In genomic region chr2:239354791-239355136, GRCh38 we compare ENCODE assay signal across 23 cellular contexts. TPM values are rescaled to one million over a fixed set of nuclear protein-coding genes. Genes with fewer than 3 reads are reported as not detected.
DNase-seq lines count a peak whose midpoint lies in the region; ATAC-seq, FAIRE-seq and TF ChIP-seq lines count a peak whose summit lies in the region.
"Had no signal": no experiment of that assay in that cellular context is flagged by ENCODE, and none has a peak within 500 bp of the region (broad histone marks: within the 10 kb centered on the region; RNA-seq: fewer than 3 reads in every experiment).

No MANE protein-coding gene starts in this region.

- DNase-seq in HepG2 (ENCODE audit: low spot score) (no peak), right lobe of liver (no peak), esophagus muscularis mucosa (ENCODE audit: extremely low spot score) (no peak), sigmoid colon (no peak), COLO668 (lab: John Stamatoyannopoulos, UW; ENCODE audit: unreplicated experiment) (no peak), NCI-H128 (lab: John Stamatoyannopoulos, UW; ENCODE audit: unreplicated experiment) (no peak), D341Med (ENCODE audit: low spot score) (no peak), GDM1 (lab: John Stamatoyannopoulos, UW) (no peak)
- DNase-seq: KBM-7; MV-4-11; NCI-H1105; NCI-H146; NCI-H1930; NCI-H2107; NCI-H446; NCI-H524 treated with DMSO at 0.1 percent for 48 hours; NCI-H774; NK-92 treated with Interleukin-12 subunit alpha and Interleukin-12 subunit beta, amount 100 ng/mL, for 24 hours; PC-3; SJCRH30 had no signal

- TF ChIP-seq RAD21 in HepG2 (CRISPR knock-in tag; IDR thresholded peaks at IDR 0.05), result no peak

- peaks cover 20% of the 10 kb centered on the region for H3K79me2 ChIP-seq in HepG2 (ENCODE audit: insufficient read depth, low read length)

- H3K9me3 ChIP-seq in HepG2 (ENCODE audit: low read length) (peaks cover 14% of the 10 kb centered on the region), right lobe of liver (no peaks in the 10 kb centered on the region), esophagus muscularis mucosa (no peaks in the 10 kb centered on the region), sigmoid colon (no peaks in the 10 kb centered on the region)

- ATAC-seq in HepG2, result no peak
- ATAC-seq in right lobe of liver, result no peak
- ATAC-seq: HCT116, PC-3 had no signal

- TF ChIP-seq POLR2A in HepG2 (IDR thresholded peaks at IDR 0.05; ENCODE audit: insufficient read depth in 1 of 2, low read depth in 2 of 2, low read length in 2 of 2), result no peak
- TF ChIP-seq POLR2A in right lobe of liver (IDR thresholded peaks at IDR 0.05), result no peak
- TF ChIP-seq POLR2A in esophagus muscularis mucosa (IDR thresholded peaks at IDR 0.05; ENCODE audit: low read depth), result no peak
- TF ChIP-seq POLR2A in sigmoid colon (IDR thresholded peaks at IDR 0.05), result no peak

- H2AFZ ChIP-seq in HepG2 (ENCODE audit: low read length), result no peak overlapping the region

- no peak for TF ChIP-seq CTCF in HepG2 (CRISPR knock-in tag; IDR thresholded peaks at IDR 0.05)
- no peak for TF ChIP-seq CTCF in right lobe of liver (IDR thresholded peaks at IDR 0.05)
- TF ChIP-seq CTCF in esophagus muscularis mucosa (IDR thresholded peaks at IDR 0.05), result no peak
- TF ChIP-seq CTCF in sigmoid colon (IDR thresholded peaks at IDR 0.05), result no peak

- no peak overlapping the region for H3K4me2 ChIP-seq in HepG2 (ENCODE audit: low read depth, low read length)

- H3K4me1 ChIP-seq in HepG2 (ENCODE audit: insufficient read depth, low read length), result peaks cover 15% of the 10 kb centered on the region
- peaks cover 0 to 25% (median 14%) of the 10 kb centered on the region in 4 donors for H3K4me1 ChIP-seq in right lobe of liver
- H3K4me1 ChIP-seq in esophagus muscularis mucosa, result peaks cover 20 to 65% (median 60%) of the 10 kb centered on the region in 4 donors
- peaks cover 0 to 89% (median 70%) of the 10 kb centered on the region in 4 donors for H3K4me1 ChIP-seq in sigmoid colon
- H3K4me1 ChIP-seq: SJCRH30 had no signal

- FAIRE-seq in HepG2 (lab: Jason Lieb, UNC), result no peak
- FAIRE-seq: D721Med had no signal

- no TSS peak for BruUV-seq in HepG2 (replicated peaks; lab: Mats Ljungman, UMichigan)

- peaks cover 2% of the 10 kb centered on the region; the same call in 1 of the 2 replicates for H4K20me1 ChIP-seq in HepG2 (ENCODE audit: insufficient read depth, low read length)

- in situ Hi-C loops in HepG2 (cut with HindIII; ENCODE audit: extremely low pct_ligation_motif_present, low pct_unique_long_range_greater_than_20kb), result no loop called here

- no peak overlapping the region for H3K9ac ChIP-seq in HepG2 (ENCODE audit: insufficient read depth, low read depth, low read length)

- POLR2A ChIA-PET in HepG2 (lab: Yijun Ruan, JAX), result no interaction called here

- TF ChIP-seq EP300 in HepG2 (IDR thresholded peaks at IDR 0.05; ENCODE audit: low read depth in 2 of 2, low read length in 2 of 2) (no peak), HepG2 (CRISPR knock-in tag; IDR thresholded peaks at IDR 0.05; ENCODE audit: borderline replicate concordance) (no peak), esophagus muscularis mucosa (IDR thresholded peaks at IDR 0.05) (no peak), sigmoid colon (IDR thresholded peaks at IDR 0.05) (no peak)

- no peak overlapping the region for H3K27ac ChIP-seq in HepG2 (ENCODE audit: extremely low read length, insufficient read depth, low read length)
- no peak overlapping the region for H3K27ac ChIP-seq in right lobe of liver
- peak overlapping the region; percentile 77 to 80 (median 77) for H3K27ac ChIP-seq in esophagus muscularis mucosa (replicated peaks in 1 of 4)
- H3K27ac ChIP-seq in sigmoid colon, result peak overlapping the region; percentile 78 to 97 (median 96)
- H3K27ac ChIP-seq: HL-60, SJCRH30 had no signal

- CTCF ChIA-PET in HepG2 (lab: Yijun Ruan, JAX; ENCODE audit: low intra/inter-chr PET ratio, low total read pairs), result no interaction called here

- intact Hi-C loops in HepG2 (cut with micrococcal nuclease; ENCODE audit: unreplicated experiment) (loop anchor here (1.0 kb wide), 1 partner anchor 15 kb away; no protein-coding TSS in a partner anchor), right lobe of liver (cut with DNase I) (no loop called here), esophagus muscularis mucosa (cut with DNase I) (no loop called here), sigmoid colon (cut with DNase I) (no loop called here)

- 95% methylated on average over 2 of the region's 2 CpGs for whole genome bisulfite sequencing in HepG2 (ENCODE audit: low lambda C conversion rate)
- WGBS in right lobe of liver (ENCODE audit: insufficient coverage, low coverage, low lambda C conversion rate, missing lambda C conversion rate), result 100% methylated on average over 2 of the region's 2 CpGs
- 54% methylated on average over 2 of the region's 2 CpGs for whole genome bisulfite sequencing in esophagus muscularis mucosa
- WGBS in sigmoid colon, 2 donors, result 91 to 92% methylated on average over 2 of the region's 2 CpGs

- no peaks in the 10 kb centered on the region for H3K27me3 ChIP-seq in HepG2 (ENCODE audit: control insufficient read depth in 1 of 2, insufficient read depth in 2 of 2, low read length in 2 of 2)
- H3K27me3 ChIP-seq in right lobe of liver, result no peaks in the 10 kb centered on the region
- no peaks in the 10 kb centered on the region for H3K27me3 ChIP-seq in esophagus muscularis mucosa
- H3K27me3 ChIP-seq in sigmoid colon, result no peaks in the 10 kb centered on the region
- H3K27me3 ChIP-seq: SJCRH30 had no signal

- H3K4me3 ChIP-seq in HepG2 (replicated peaks in 1 of 3; ENCODE audit: insufficient read depth in 1 of 3, low read depth in 2 of 3, low read length in 3 of 3) (no peak overlapping the region), right lobe of liver (no peak overlapping the region), esophagus muscularis mucosa (no peak overlapping the region), sigmoid colon (no peak overlapping the region)
- H3K4me3 ChIP-seq: SJCRH30 had no signal

- H3K36me3 ChIP-seq in HepG2 (replicated peaks in 1 of 2; ENCODE audit: control insufficient read depth in 1 of 2, insufficient read depth in 2 of 2, low read length in 2 of 2) (peaks cover 14 to 24% of the 10 kb centered on the region in 2 experiments; a peak in 4 of 5 replicates), right lobe of liver (peaks cover 0 to 10% (median 0%) of the 10 kb centered on the region in 4 donors), esophagus muscularis mucosa (peaks cover 4 to 24% (median 14%) of the 10 kb centered on the region in 4 donors), sigmoid colon (peaks cover 0 to 12% (median 0%) of the 10 kb centered on the region in 4 donors)
- H3K36me3 ChIP-seq: SJCRH30 had no signal

TF ChIP-seq in HepG2, 621 proteins besides CTCF, POLR2A, EP300 and RAD21:
- TF ChIP-seq ZNF576 (CRISPR knock-in tag; IDR thresholded peaks at IDR 0.05) (no peak), ZFP1 (CRISPR knock-in tag; IDR thresholded peaks at IDR 0.05) (peak; percentile 99)
TF ChIP-seq in HepG2: peak in this region for 1.

RNA-seq across cellular contexts. Expression of gene HDAC4, which starts 46.1 kb away (rescaled TPM):
- total RNA-seq in HepG2 (2016; rRNA removed; fragmentation: Illumina TruSeq; extraction: Trizol) (9.1 and 10.1 TPM in 2 replicates), right lobe of liver (10 to 100 TPM in 5 of 6 experiments, 1 to 10 TPM in 1; 8.9 to 22.4 (median 14.7) TPM), esophagus muscularis mucosa (100 to 1,000 TPM in 1 of 4 donors, 10 to 100 TPM in 3; 59.4 to 119 (median 76.1) TPM), sigmoid colon (100 to 1,000 TPM in 3 of 4 donors, 10 to 100 TPM in 1; 77.0 to 196 (median 139) TPM)
- 19.0 and 23.2 TPM in 2 replicates for total RNA-seq in HepG2 (2016; cell fraction: cytosol; rRNA removed; fragmentation: Illumina TruSeq; extraction: Trizol; ENCODE audit: low read depth)
- total RNA-seq in HepG2 (2016; cell fraction: insoluble cytoplasmic fraction; rRNA removed; fragmentation: Illumina TruSeq; extraction: Trizol), result 8.7 and 10.2 TPM in 2 replicates
- total RNA-seq in HepG2 (2016; cell fraction: membrane; rRNA removed; fragmentation: Illumina TruSeq; extraction: Trizol), result 8.0 and 11.2 TPM in 2 replicates
- 14.9 and 20.4 TPM in 2 replicates for total RNA-seq in HepG2 (2016; cell fraction: nucleus; rRNA removed; fragmentation: Illumina TruSeq; extraction: Trizol)
- polyA plus RNA-seq in HepG2 (2011; rRNA removed) (11.5 and 11.9 TPM in 2 replicates), sigmoid colon (10 to 100 TPM in 1 of 3 donors, 1 to 10 TPM in 2; 1.8 to 16.4 (median 3.0) TPM)
- 6.8 and 7.6 TPM in 2 replicates for polyA plus RNA-seq in HepG2 (2011; cell fraction: cytosol; rRNA removed)
- 60.5 and 78.4 TPM in 2 replicates for polyA plus RNA-seq in HepG2 (2011; cell fraction: nucleus; rRNA removed)
- 8.7 and 10.7 TPM in 2 replicates for polyA plus RNA-seq in HepG2 (2012)
- polyA plus RNA-seq in HepG2 (2016; cell fraction: cytosol; fragmentation: Illumina TruSeq; extraction: Trizol; ENCODE audit: low read depth), result 0.57 and 0.92 TPM in 2 replicates
- 5.1 and 7.0 TPM in 2 replicates for polyA plus RNA-seq in HepG2 (2016; cell fraction: insoluble cytoplasmic fraction; fragmentation: Illumina TruSeq; extraction: Trizol; ENCODE audit: low read depth)
- polyA plus RNA-seq in HepG2 (2016; cell fraction: membrane; fragmentation: Illumina TruSeq; extraction: Trizol; ENCODE audit: low read depth), result 1.6 and 2.5 TPM in 2 replicates
- polyA plus RNA-seq in HepG2 (2016; cell fraction: nucleus; fragmentation: Illumina TruSeq; extraction: Trizol; ENCODE audit: insufficient read depth, low read depth), result 12.4 and 16.1 TPM in 2 replicates
- polyA minus RNA-seq in HepG2 (2011; rRNA and poly(A)+ RNA removed; ENCODE audit: low replicate concordance), result 27.5 and 29.0 TPM in 2 replicates
- polyA minus RNA-seq in HepG2 (2011; cell fraction: cytosol; rRNA and poly(A)+ RNA removed), result 10.9 and 14.4 TPM in 2 replicates
- polyA minus RNA-seq in HepG2 (2011; cell fraction: nucleus; rRNA and poly(A)+ RNA removed), result 64.9 and 80.1 TPM in 2 replicates

Comparison
In these comparisons a context has a peak if more than half of its experiments do, and no peak if none do; other contexts are left out.
1. H3K27ac ChIP-seq: peak in esophagus muscularis mucosa (4 of 4) and sigmoid colon (4 of 4); none in HepG2 (single experiment) and right lobe of liver (0 of 3).